ENCODE assay signal across 26 cellular contexts in genomic region chr17:36653374-36653773, GRCh38.
"Had no signal": no experiment of that assay in that cellular context is flagged by ENCODE, and none has a peak within 500 bp of the region (broad histone marks: within the 10 kb centered on the region; RNA-seq: fewer than 3 reads in every experiment).

No MANE protein-coding gene starts in this region.

- H3K36me3 ChIP-seq: ovary, right lobe of liver, sigmoid colon, stomach, thoracic aorta, thyroid gland, tibial nerve, upper lobe of left lung, vagina had no signal

- ATAC-seq: naive thymus-derived CD4-positive, alpha-beta T cell; natural killer cell; psoas muscle; right cardiac atrium; right lobe of liver; stimulated activated memory B cell treated with anti-CD40 and anti-IgM and Interleukin-4, amounts not matched to agents 10 μg/mL and 1 μg/mL and 100 μg/mL, for 72 hours had no signal

- H3K27ac ChIP-seq: ovary, parathyroid adenoma, psoas muscle, right lobe of liver, sigmoid colon, stomach, thoracic aorta, thyroid gland, tibial nerve, upper lobe of left lung, vagina had no signal

- H2AFZ ChIP-seq: parathyroid adenoma had no signal

- H3K4me3 ChIP-seq: ovary, psoas muscle, right lobe of liver, sigmoid colon, stomach, thoracic aorta, thyroid gland, tibial nerve, upper lobe of left lung, vagina had no signal

- H3K36me3 Mint-ChIP-seq: natural killer cell; stimulated activated memory B cell treated with anti-CD40 and anti-IgM and Interleukin-4, amounts not matched to agents 10 μg/mL and 1 μg/mL and 100 μg/mL, for 72 hours had no signal

- H3K9me3 Mint-ChIP-seq: naive thymus-derived CD4-positive, alpha-beta T cell; natural killer cell; nephron; stimulated activated memory B cell treated with anti-CD40 and anti-IgM and Interleukin-4, amounts not matched to agents 10 μg/mL and 1 μg/mL and 100 μg/mL, for 72 hours; stimulated activated naive CD8-positive, alpha-beta T cell treated with anti-CD3 and anti-CD28 coated beads, Interleukin-15, Interleukin-2, amounts not matched to agents 100 ng/mL and 50 ng/mL, for 24 hours had no signal

- H3K9ac ChIP-seq: parathyroid adenoma had no signal

- DNase-seq: naive thymus-derived CD4-positive, alpha-beta T cell; natural killer cell; occipital lobe; ovary; psoas muscle; right cardiac atrium; right lobe of liver; sigmoid colon; stimulated activated CD4-positive, alpha-beta T cell treated with anti-CD3 and anti-CD28 coated beads, Interleukin-15, amount 100 ng/mL, for 24 hours; stimulated activated CD4-positive, alpha-beta T cell treated with anti-CD3 and anti-CD28 coated beads, Interleukin-2, amount 100 ng/mL, for 24 hours; stimulated activated CD4-positive, alpha-beta T cell treated with anti-CD3 and anti-CD28 coated beads, Interleukin-2, amount 100 ng/mL, for 48 hours; stimulated activated CD4-positive, alpha-beta T cell treated with anti-CD3 and anti-CD28 coated beads, Interleukin-4, amount 100 ng/mL, for 24 hours; stimulated activated naive CD4-positive, alpha-beta T cell treated with Interleukin-2 at 50 U/mL for 16 hours; stomach; thyroid gland; upper lobe of left lung had no signal

- H3K27ac Mint-ChIP-seq: naive thymus-derived CD4-positive, alpha-beta T cell; natural killer cell; nephron; progenitor cell of endocrine pancreas; stimulated activated memory B cell treated with anti-CD40 and anti-IgM and Interleukin-4, amounts not matched to agents 10 μg/mL and 1 μg/mL and 100 μg/mL, for 72 hours; stimulated activated naive CD8-positive, alpha-beta T cell treated with anti-CD3 and anti-CD28 coated beads, Interleukin-15, Interleukin-2, amounts not matched to agents 100 ng/mL and 50 ng/mL, for 24 hours had no signal

- H3K4me1 ChIP-seq: parathyroid adenoma, right lobe of liver had no signal

- H3K4me3 Mint-ChIP-seq: naive thymus-derived CD4-positive, alpha-beta T cell; natural killer cell; nephron; stimulated activated memory B cell treated with anti-CD40 and anti-IgM and Interleukin-4, amounts not matched to agents 10 μg/mL and 1 μg/mL and 100 μg/mL, for 72 hours; stimulated activated naive CD8-positive, alpha-beta T cell treated with anti-CD3 and anti-CD28 coated beads, Interleukin-15, Interleukin-2, amounts not matched to agents 100 ng/mL and 50 ng/mL, for 24 hours had no signal

- H3K9me3 ChIP-seq: ovary, psoas muscle, right lobe of liver, sigmoid colon, stomach, thoracic aorta, thyroid gland, tibial nerve, upper lobe of left lung, vagina had no signal

- H3K27me3 ChIP-seq: ovary, thyroid gland, vagina had no signal

- FAIRE-seq: small intestine, urothelium cell line had no signal

- H3K79me2 ChIP-seq: parathyroid adenoma had no signal
